In genomic region chr1:158002022-158002629, GRCh38 we compare ENCODE assay signal across 11 cellular contexts. TPM values are rescaled to one million over a fixed set of nuclear protein-coding genes. Genes with fewer than 3 reads are reported as not detected.
DNase-seq lines count a peak whose midpoint lies in the region; ATAC-seq, FAIRE-seq and TF ChIP-seq lines count a peak whose summit lies in the region.
"Had no signal": no experiment of that assay in that cellular context is flagged by ENCODE, and none has a peak within 500 bp of the region (broad histone marks: within the 10 kb centered on the region; RNA-seq: fewer than 3 reads in every experiment).

No MANE protein-coding gene starts in this region.

- intact Hi-C loops in lower lobe of right lung (cut with DNase I), result no loop called here
- intact Hi-C loops in posterior vena cava (cut with DNase I), result no loop called here

- peak overlapping the region; percentile 87 for H3K27ac Mint-ChIP-seq in type B pancreatic cell

- H3K79me2 ChIP-seq in H1 (ENCODE audit: control insufficient read depth in 1 of 2, insufficient read depth in 2 of 2, low read length in 2 of 2), result peaks cover 1 to 96% of the 10 kb centered on the region in 2 experiments; a peak in 3 of 4 replicates

- no peak overlapping the region for H3K14ac ChIP-seq in H1 (ENCODE audit: insufficient read length)

- H2AFZ ChIP-seq in H1 (ENCODE audit: low read length), result no peak overlapping the region

- 0 out of 4 replicates have a peak, but pooled peaks have one; percentile 4 to 12 for TF ChIP-seq RAD21 in H1 (IDR thresholded peaks at IDR 0.05 in 1 of 2, conservative IDR thresholded peaks at IDR 0.05 in 1 of 2; ENCODE audit: low read depth in 2 of 2, low read length in 2 of 2)

- H3K4me1 ChIP-seq in H1 (replicated peaks in 1 of 4; ENCODE audit: control insufficient read depth in 3 of 4, insufficient read depth in 4 of 4, low read length in 3 of 4), result peaks cover 11 to 25% (median 16%) of the 10 kb centered on the region in 4 experiments
- H3K4me1 ChIP-seq in lower lobe of right lung, result peaks cover 43% of the 10 kb centered on the region
- H3K4me1 ChIP-seq: pancreas had no signal

- H2BK20ac ChIP-seq in H1 (ENCODE audit: low read length), result no peak overlapping the region

- H3K4me3 Mint-ChIP-seq in type B pancreatic cell, result peak overlapping the region; percentile 73

- 94% methylated on average over 4 of the region's 4 CpGs; no CpG with 5 or more reads in 1 of the 2 experiments for WGBS in H1 (ENCODE audit: extremely low coverage in 1 of 2, insufficient coverage in 1 of 2, insufficient read length in 1 of 2, insufficient replicate concordance in 2 of 2, low coverage in 1 of 2, low lambda C conversion rate in 2 of 2, missing lambda C conversion rate in 1 of 2), 2 experiments

- peak overlapping the region; percentile 73; the same call in 1 of the 2 replicates for H2BK15ac ChIP-seq in H1 (ENCODE audit: low read length)

- peak overlapping the region; percentile 62; the same call in 1 of the 2 replicates for H2BK5ac ChIP-seq in H1 (ENCODE audit: low read depth, low read length)

- H3K4me3 ChIP-seq in H1 (ENCODE audit: extremely low read depth in 1 of 4, insufficient read depth in 2 of 4, low read depth in 3 of 4, low read length in 4 of 4), result no peak overlapping the region
- H3K4me3 ChIP-seq in lower lobe of right lung, result no peak overlapping the region
- H3K4me3 ChIP-seq: pancreas had no signal

- H3K18ac ChIP-seq in H1 (ENCODE audit: extremely low read depth, low read length), result peak overlapping the region; percentile 55; the same call in 1 of the 2 replicates

- no peak for TF ChIP-seq EP300 in H1 (IDR thresholded peaks at IDR 0.05; ENCODE audit: borderline replicate concordance in 1 of 2, low read depth in 2 of 2, low read length in 2 of 2)

- peak; percentile 63 for FAIRE-seq in H1 (lab: Jason Lieb, UNC)
- FAIRE-seq: pancreas had no signal

- no peak overlapping the region for H3K27ac ChIP-seq in H1 (ENCODE audit: low read depth, low read length)
- peak overlapping the region; percentile 28 for H3K27ac ChIP-seq in lower lobe of right lung
- H3K27ac ChIP-seq: pancreas had no signal

- H3K4me2 ChIP-seq in H1 (ENCODE audit: insufficient read depth in 1 of 2, low read depth in 2 of 2, low read length in 2 of 2), result peak overlapping the region in 1 of 2 experiments; percentile 30; a peak in 2 of 4 replicates

- H4K20me1 ChIP-seq in H1 (replicated peaks in 1 of 2; ENCODE audit: control insufficient read depth in 1 of 2, insufficient read depth in 2 of 2, low read length in 2 of 2), result peaks cover 0 to 1% of the 10 kb centered on the region in 2 experiments

- no peak overlapping the region for H4K8ac ChIP-seq in H1 (ENCODE audit: extremely low read depth, insufficient read depth, low read length)

- no peaks in the 10 kb centered on the region for H3K9me3 ChIP-seq in H1 (ENCODE audit: insufficient read depth in 2 of 2, low read depth in 1 of 2, low read length in 1 of 2)
- H3K9me3 ChIP-seq in lower lobe of right lung, result no peaks in the 10 kb centered on the region
- H3K9me3 ChIP-seq: pancreas had no signal

- H3K27me3 ChIP-seq in H1 (replicated peaks in 1 of 4; ENCODE audit: control insufficient read depth in 3 of 4, extremely low read depth in 1 of 4, insufficient read depth in 3 of 4, low read length in 3 of 4) (no peaks in the 10 kb centered on the region; a peak in 1 of 7 replicates), lower lobe of right lung (ENCODE audit: low read depth) (no peaks in the 10 kb centered on the region)
- H3K27me3 ChIP-seq: pancreas had no signal

- TF ChIP-seq CTCF in H1 (IDR thresholded peaks at IDR 0.05; ENCODE audit: control extremely low read depth in 1 of 3, insufficient read depth in 1 of 3, low read depth in 1 of 3, low read length in 3 of 3), result no peak
- TF ChIP-seq CTCF in lower lobe of right lung (IDR thresholded peaks at IDR 0.05), result no peak
- peak; percentile 31 for TF ChIP-seq CTCF in type B pancreatic cell (conservative IDR thresholded peaks at IDR 0.05)

- H3K4ac ChIP-seq in H1 (replicated peaks; ENCODE audit: insufficient read length, low read depth, low read length), result no peak overlapping the region

- no peak overlapping the region for H3K23ac ChIP-seq in H1 (ENCODE audit: insufficient read length)

- 0 out of 2 replicates have a peak overlapping the region, but pooled peaks have one; percentile 44 for H2BK12ac ChIP-seq in H1 (ENCODE audit: low read depth, low read length)

- H3K9ac ChIP-seq in H1 (replicated peaks in 1 of 4; ENCODE audit: extremely low read depth in 1 of 4, low read depth in 3 of 4, low read length in 3 of 4), result no peak overlapping the region

- no peak overlapping the region for H3K56ac ChIP-seq in H1 (replicated peaks; ENCODE audit: insufficient read length, low read depth, low read length)

- H3K9me3 Mint-ChIP-seq in type B pancreatic cell, result no peaks in the 10 kb centered on the region

- H2AK5ac ChIP-seq in H1 (ENCODE audit: low read depth, low read length), result peak overlapping the region; percentile 9; the same call in 1 of the 2 replicates

- peaks cover 13% of the 10 kb centered on the region for H3K79me1 ChIP-seq in H1 (ENCODE audit: low read depth, low read length)

- no peak for TF ChIP-seq POLR2A in H1 (IDR thresholded peaks at IDR 0.05; ENCODE audit: control extremely low read depth in 1 of 2, low read depth in 2 of 2, low read length in 2 of 2)

- ATAC-seq in lower lobe of right lung (peak in 1 of 2 donors; percentile 25), HG02588 (IDR thresholded peaks at IDR 0.05; ENCODE audit: unreplicated experiment) (no peak)

- H3K27me3 Mint-ChIP-seq in type B pancreatic cell, result peaks cover 9% of the 10 kb centered on the region

- H4K5ac ChIP-seq in H1 (ENCODE audit: insufficient read length, low read depth, low read length), result no peak overlapping the region

- H3K23me2 ChIP-seq in H1 (ENCODE audit: low read depth, low read length), result no peaks in the 10 kb centered on the region

- DNase-seq in NCI-H69 (lab: John Stamatoyannopoulos, UW) (peak; percentile 5), H1 (ENCODE audit: low read depth in 1 of 2, low spot score in 2 of 2) (no peak), lower lobe of right lung (no peak), type B pancreatic cell (ENCODE audit: extremely low spot score, unreplicated experiment) (no peak), posterior vena cava (ENCODE audit: low spot score) (no peak), NCI-H446 (lab: John Stamatoyannopoulos, UW) (no peak)
- DNase-seq: activated effector memory CD4-positive, alpha-beta T cell treated with anti-CD3 and anti-CD28 coated beads, Interleukin-2, amount 50 U/mL, for 16 hours; NCI-H446 treated with DMSO at 0.1 percent for 48 hours; pancreas; stimulated activated CD8-positive, alpha-beta memory T cell treated with anti-CD3 and anti-CD28 coated beads, Interleukin-4, amount 100 ng/mL, for 48 hours had no signal

- peaks cover 91% of the 10 kb centered on the region for H3K4me1 Mint-ChIP-seq in type B pancreatic cell (ENCODE audit: unreplicated experiment)

- POLR2A ChIA-PET in H1 (lab: Charles Lee; ENCODE audit: partially characterized antibody), result interaction anchor here (1.1 to 2.1 kb wide), 6 partner anchors 9 to 75 kb away, joined by 3 to 17 read pairs (median 4); partner anchors contain the start of gene KIRREL1

- CTCF ChIA-PET in H1 (lab: Charles Lee; ENCODE audit: partially characterized antibody), result interaction anchor here (0.7 to 53.4 kb wide), 9 partner anchors 2 to 1212 kb away, joined by 3 to 2918 read pairs (median 4); partner anchors contain the start of gene KIRREL1

- H3K36me3 Mint-ChIP-seq in type B pancreatic cell, result peaks cover 8% of the 10 kb centered on the region

- no peak overlapping the region for H2BK120ac ChIP-seq in H1 (replicated peaks; ENCODE audit: low read depth, low read length)

- no peak overlapping the region for H4K91ac ChIP-seq in H1 (replicated peaks; ENCODE audit: insufficient read length, low read length)

- H3K36me3 ChIP-seq in H1 (ENCODE audit: control insufficient read depth in 2 of 4, insufficient read depth in 4 of 4, low read length in 3 of 4), result peaks cover 0 to 2% (median 0%) of the 10 kb centered on the region in 4 experiments; a peak in 1 of 8 replicates
- H3K36me3 ChIP-seq in lower lobe of right lung, result no peaks in the 10 kb centered on the region
- H3K36me3 ChIP-seq: pancreas had no signal

TF ChIP-seq in H1, 55 proteins besides CTCF, POLR2A, EP300 and RAD21:
- TF ChIP-seq BACH1 (IDR thresholded peaks at IDR 0.05; ENCODE audit: low read length), result no peak
- TF ChIP-seq SP4 (IDR thresholded peaks at IDR 0.05; ENCODE audit: low read length), result no peak
- TF ChIP-seq E2F6 (IDR thresholded peaks at IDR 0.05), result no peak

RNA-seq across cellular contexts. Expression of gene KIRREL1, which starts 8.7 kb away (rescaled TPM):
- 39.0 and 41.8 TPM in 2 replicates for total RNA-seq in H1 (2021; fragmentation: NEBNext Ultra II Directional; extraction: Animal tissue kit (Norgen Biotek cat#: 25700))
- polyA plus RNA-seq in H1 (2011; rRNA removed), result 14.2 and 22.9 TPM in 2 replicates
- polyA plus RNA-seq in H1 (2011; cell fraction: cytosol; rRNA removed), result 12.9 TPM
- polyA plus RNA-seq in H1 (2011; cell fraction: nucleus; rRNA removed), result 36.8 TPM
- polyA plus RNA-seq in H1 (2012, experiment 1 of 2), result 19.9 to 26.0 TPM (median 24.2 TPM) in 4 replicates
- 13.6 TPM for polyA plus RNA-seq in H1 (2012, experiment 2 of 2)
- polyA plus RNA-seq in H1 (2013, experiment 1 of 2), result 25.7 TPM
- polyA plus RNA-seq in H1 (2013, experiment 2 of 2), result 28.4 TPM
- polyA minus RNA-seq in H1 (2011; rRNA and poly(A)+ RNA removed), result 27.1 and 34.3 TPM in 2 replicates
- 19.2 TPM for polyA minus RNA-seq in H1 (2011; cell fraction: cytosol; rRNA and poly(A)+ RNA removed)
- polyA minus RNA-seq in H1 (2011; cell fraction: nucleus; rRNA and poly(A)+ RNA removed), result 21.7 TPM
- total RNA-seq in lower lobe of right lung (26.9 TPM), type B pancreatic cell (ENCODE audit: low replicate concordance) (15.0 and 51.6 TPM in 2 replicates), posterior vena cava (10 to 100 TPM; 57.9 to 68.9 TPM)
